8 cellular contexts compared by ENCODE assay signal in the genomic region with DNA sequence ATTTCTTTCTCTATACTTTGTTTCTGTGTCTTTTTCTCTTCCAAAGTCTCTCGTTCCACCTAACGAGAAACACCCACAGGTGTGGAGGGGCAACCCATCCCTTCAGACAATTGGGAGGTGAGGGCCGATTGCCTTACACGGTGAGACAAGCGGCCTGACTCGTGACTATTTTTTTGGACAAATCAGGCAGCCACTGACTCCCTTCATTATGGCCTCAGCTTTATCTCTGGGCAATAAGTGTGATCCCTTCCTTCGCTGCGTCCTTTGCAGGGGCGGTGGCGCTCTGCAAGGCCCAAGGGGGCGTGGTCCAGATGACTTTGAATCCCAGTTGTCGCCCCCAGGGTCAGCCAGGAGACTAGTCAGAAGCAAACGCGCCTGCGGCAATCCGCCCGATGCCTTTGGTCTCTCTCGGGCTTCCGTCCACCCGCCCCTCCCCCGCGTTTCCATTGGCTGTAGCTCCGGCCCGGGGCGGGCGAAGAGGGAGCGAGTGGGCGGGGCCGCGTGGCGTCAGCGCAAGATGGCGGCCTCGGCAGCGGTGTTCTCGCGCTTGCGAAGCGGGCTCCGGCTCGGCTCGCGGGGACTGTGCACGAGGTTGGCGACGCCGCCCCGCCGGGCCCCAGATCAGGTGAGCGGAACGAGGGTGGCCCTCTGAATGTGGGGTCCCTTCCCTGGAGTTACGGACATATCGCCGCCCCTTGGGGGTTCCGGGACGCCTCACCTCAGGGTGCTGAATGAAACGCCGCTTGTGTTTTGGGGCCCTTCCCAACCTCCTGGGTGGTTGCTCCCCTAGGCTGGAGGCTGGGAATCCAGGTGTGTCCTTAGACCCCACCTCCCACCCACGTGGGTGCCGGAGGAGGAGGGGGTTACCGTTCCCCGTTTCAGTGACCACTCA. TPM values are rescaled to one million over a fixed set of nuclear protein-coding genes. Genes with fewer than 3 reads are reported as not detected.
DNase-seq lines count a peak whose midpoint lies in the region; ATAC-seq and TF ChIP-seq lines count a peak whose summit lies in the region.

A gene (plus strand): TSS at position 502 of the 892 bp plus-strand sequence. CDS start 16 bp downstream, at position 518.

- no peaks in the 10 kb centered on the region for H3K9me3 Mint-ChIP-seq in activated naive CD8-positive, alpha-beta T cell treated with anti-CD3 and anti-CD28 coated beads for 36 hours
- H3K9me3 Mint-ChIP-seq in glutamatergic neuron (ENCODE audit: unreplicated experiment) = peaks cover 25% of the 10 kb centered on the region
- H3K9me3 Mint-ChIP-seq in osteocyte (ENCODE audit: unreplicated experiment) = no peaks in the 10 kb centered on the region

- H3K79me2 ChIP-seq in SU-DHL-6 (ENCODE audit: insufficient read depth, low read length) = peaks cover 22% of the 10 kb centered on the region

- H3K4me2 ChIP-seq in SU-DHL-6 (ENCODE audit: low read depth, low read length, poor library complexity, severe bottlenecking) = peak within 1 kb of the TSS; percentile 76

- H3K27ac ChIP-seq in SU-DHL-6 (ENCODE audit: low read depth, low read length) = peak within 1 kb of the TSS; percentile 39
- H3K27ac ChIP-seq in thoracic aorta = peak within 1 kb of the TSS; percentile 57 to 72

- no peaks in the 10 kb centered on the region for H3K27me3 ChIP-seq in SU-DHL-6 (ENCODE audit: low read length)
- no peaks in the 10 kb centered on the region for H3K27me3 ChIP-seq in thoracic aorta (replicated peaks; ENCODE audit: insufficient read depth)

- no peaks in the 10 kb centered on the region for H4K20me1 ChIP-seq in SU-DHL-6 (ENCODE audit: low read depth, low read length)

- H2AFZ ChIP-seq in SU-DHL-6 (ENCODE audit: low read depth, low read length, severe bottlenecking) = peak within 1 kb of the TSS; percentile 74

- peak within 1 kb of the TSS; percentile 97 for H3K4me3 Mint-ChIP-seq in activated naive CD8-positive, alpha-beta T cell treated with anti-CD3 and anti-CD28 coated beads for 36 hours
- H3K4me3 Mint-ChIP-seq in glutamatergic neuron (ENCODE audit: unreplicated experiment) = peak within 1 kb of the TSS; percentile 98
- H3K4me3 Mint-ChIP-seq in osteocyte (ENCODE audit: unreplicated experiment) = peak within 1 kb of the TSS; percentile 80

- no peaks in the 10 kb centered on the region for H3K9me2 ChIP-seq in SU-DHL-6 (replicated peaks; ENCODE audit: insufficient read depth, low read length)

- TF ChIP-seq CTCF in GM10266 (IDR thresholded peaks at IDR 0.05; ENCODE audit: control insufficient read depth, insufficient read depth, low read depth, missing control alignments) (no peak), SU-DHL-6 (IDR thresholded peaks at IDR 0.05; ENCODE audit: insufficient read depth, low read length, poor library complexity, severe bottlenecking) (no peak), glutamatergic neuron (IDR thresholded peaks at IDR 0.05; ENCODE audit: partially characterized antibody, unreplicated experiment) (no peak), osteocyte (IDR thresholded peaks at IDR 0.05) (no peak), thoracic aorta (IDR thresholded peaks at IDR 0.05) (no peak)

- peak within 1 kb of the TSS; percentile 91 for H3K9ac ChIP-seq in SU-DHL-6 (ENCODE audit: low read length)

- H3K4me1 ChIP-seq in thoracic aorta (ENCODE audit: control insufficient read depth in 1 of 2, low read depth in 2 of 2) = peaks cover 11 to 21% of the 10 kb centered on the region in 2 donors

- peaks cover 22% of the 10 kb centered on the region for H3K36me3 Mint-ChIP-seq in activated naive CD8-positive, alpha-beta T cell treated with anti-CD3 and anti-CD28 coated beads for 36 hours
- peaks cover 4% of the 10 kb centered on the region for H3K36me3 Mint-ChIP-seq in glutamatergic neuron (ENCODE audit: unreplicated experiment)
- peaks cover 6% of the 10 kb centered on the region for H3K36me3 Mint-ChIP-seq in osteocyte (ENCODE audit: unreplicated experiment)

- no peaks in the 10 kb centered on the region for H3K9me3 ChIP-seq in SU-DHL-6 (ENCODE audit: insufficient read depth, low read length)
- H3K9me3 ChIP-seq in thoracic aorta = no peaks in the 10 kb centered on the region

- no peaks in the 10 kb centered on the region for H3K27me3 Mint-ChIP-seq in activated naive CD8-positive, alpha-beta T cell treated with anti-CD3 and anti-CD28 coated beads for 36 hours
- H3K27me3 Mint-ChIP-seq in glutamatergic neuron (ENCODE audit: unreplicated experiment) (peaks cover 18% of the 10 kb centered on the region), osteocyte (ENCODE audit: unreplicated experiment) (no peaks in the 10 kb centered on the region)

- peak within 1 kb of the TSS; percentile 92 for H3K27ac Mint-ChIP-seq in activated naive CD8-positive, alpha-beta T cell treated with anti-CD3 and anti-CD28 coated beads for 36 hours
- H3K27ac Mint-ChIP-seq in glutamatergic neuron (ENCODE audit: unreplicated experiment) (peak within 1 kb of the TSS; percentile 99), osteocyte (ENCODE audit: unreplicated experiment) (peak within 1 kb of the TSS; percentile 96)

- peaks cover 11% of the 10 kb centered on the region for H3F3A ChIP-seq in SU-DHL-6 (ENCODE audit: insufficient read depth)

- no peaks in the 10 kb centered on the region; the same call in 1 of the 2 replicates for H3K36me3 ChIP-seq in SU-DHL-6 (ENCODE audit: low read length)
- peaks cover 9% of the 10 kb centered on the region for H3K36me3 ChIP-seq in thoracic aorta

- peaks cover 23% of the 10 kb centered on the region for H3K4me1 Mint-ChIP-seq in activated naive CD8-positive, alpha-beta T cell treated with anti-CD3 and anti-CD28 coated beads for 36 hours
- peaks cover 41% of the 10 kb centered on the region for H3K4me1 Mint-ChIP-seq in glutamatergic neuron (ENCODE audit: low read depth, unreplicated experiment)
- H3K4me1 Mint-ChIP-seq in osteocyte (ENCODE audit: unreplicated experiment) = peaks cover 19% of the 10 kb centered on the region

- ATAC-seq in HG02678 (IDR thresholded peaks at IDR 0.05; ENCODE audit: unreplicated experiment) (peak; percentile 87), thoracic aorta (ENCODE audit: insufficient number of reproducible peaks, low FRiP score, low read depth) (peak; percentile 62)

- DNase-seq in GM10266 (ENCODE audit: extremely low spot score) = peak; percentile 93
- DNase-seq in NCI-H1417 (lab: John Stamatoyannopoulos, UW) = peak; percentile 93 to 98 (median 97)
- peak; percentile 99 for DNase-seq in activated naive CD8-positive, alpha-beta T cell treated with anti-CD3 and anti-CD28 coated beads for 36 hours
- peak; percentile 100 for DNase-seq in glutamatergic neuron
- peak; percentile 99 for DNase-seq in osteocyte (ENCODE audit: extremely low spot score, unreplicated experiment)
- peak; percentile 93 for DNase-seq in thoracic aorta (ENCODE audit: low spot score)

- peak within 1 kb of the TSS; percentile 77 for H3K4me3 ChIP-seq in SU-DHL-6 (ENCODE audit: insufficient read depth, low read length, poor library complexity, severe bottlenecking)
- H3K4me3 ChIP-seq in thoracic aorta = peak within 1 kb of the TSS; percentile 87

RNA-seq across cellular contexts. Expression of the gene that starts here (rescaled TPM):
- total RNA-seq in activated naive CD8-positive, alpha-beta T cell treated with anti-CD3 and anti-CD28 coated beads for 36 hours = 100 to 1,000 TPM; 133 to 137 TPM
- 256 TPM for total RNA-seq in glutamatergic neuron (ENCODE audit: unreplicated experiment)
- 55.9 and 56.0 TPM in 2 replicates for total RNA-seq in osteocyte
- 10 to 100 TPM; 25.7 to 51.4 TPM for total RNA-seq in thoracic aorta

Comparison
In these comparisons a context has a peak if more than half of its experiments do, and no peak if none do; other contexts are left out.
1. Peak in every context shown above with its lines: DNase-seq, ATAC-seq, H3K4me3 ChIP-seq and H3K27ac ChIP-seq.